Comparison of ENCODE assay signal across 1 cellular context in genomic region chr15:49060710-49061483, GRCh38.
TF ChIP-seq lines count a peak whose summit lies in the region.

No MANE protein-coding gene starts in this region.

TF ChIP-seq in SK-N-SH treated with all-trans-retinoic acid at 6 μM for 48 hours, 23 proteins besides CTCF, POLR2A, EP300 and RAD21 (continued from another document):
- TF ChIP-seq TCF4 (CRISPR knock-in tag; IDR thresholded peaks at IDR 0.05; ENCODE audit: borderline replicate concordance) (no peak), OSR1 (CRISPR knock-in tag; IDR thresholded peaks at IDR 0.05) (no peak), POU6F1 (CRISPR knock-in tag; IDR thresholded peaks at IDR 0.05; ENCODE audit: borderline replicate concordance, low read depth) (no peak), CSRNP3 (CRISPR knock-in tag; IDR thresholded peaks at IDR 0.05) (no peak), ZNF8 (CRISPR knock-in tag; IDR thresholded peaks at IDR 0.05) (no peak), RARB (CRISPR knock-in tag; IDR thresholded peaks at IDR 0.05) (no peak), ESRRG (CRISPR knock-in tag; IDR thresholded peaks at IDR 0.05) (no peak), ZC3H10 (CRISPR knock-in tag; IDR thresholded peaks at IDR 0.05) (no peak), TSHZ2 (CRISPR knock-in tag; IDR thresholded peaks at IDR 0.05) (no peak), ZFP30 (CRISPR knock-in tag; IDR thresholded peaks at IDR 0.05) (no peak), CREB5 (CRISPR knock-in tag; IDR thresholded peaks at IDR 0.05; ENCODE audit: low read depth) (no peak), ZNF565 (CRISPR knock-in tag; conservative IDR thresholded peaks at IDR 0.05; ENCODE audit: low read depth) (no peak), ARNTL (CRISPR knock-in tag; IDR thresholded peaks at IDR 0.05; ENCODE audit: borderline replicate concordance, low read depth) (no peak)
